Comparison of ENCODE assay signal across 30 cellular contexts in the genomic region with DNA sequence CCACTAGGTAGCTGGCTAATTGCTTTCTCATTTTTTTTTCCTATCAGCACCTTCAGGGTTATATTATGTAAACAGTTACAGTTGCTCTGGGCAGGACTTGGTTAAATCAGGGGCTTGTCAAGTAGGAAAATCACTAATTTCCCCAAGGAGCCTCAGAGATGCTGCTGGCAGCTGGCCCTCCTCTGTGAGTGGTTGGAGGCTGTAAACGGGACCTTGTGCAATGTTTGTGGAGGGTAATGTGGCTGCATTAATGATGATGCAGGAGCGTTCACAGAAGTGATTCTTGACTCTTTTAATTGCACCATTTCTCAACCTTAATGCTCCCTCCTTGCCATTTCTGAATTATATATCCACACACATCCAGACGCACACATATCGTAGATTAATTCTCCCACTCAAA.
"Had no signal": no experiment of that assay in that cellular context is flagged by ENCODE, and none has a peak within 500 bp of the region (broad histone marks: within the 10 kb centered on the region; RNA-seq: fewer than 3 reads in every experiment).

No MANE protein-coding gene starts in this region.

- H3K27ac ChIP-seq: colonic mucosa, epithelial cell of prostate, foreskin keratinocyte, gastroesophageal sphincter, heart right ventricle, psoas muscle, right lobe of liver, stomach, thyroid gland had no signal

- H3K36me3 ChIP-seq: colonic mucosa, gastroesophageal sphincter, heart right ventricle, right lobe of liver, stomach, thyroid gland had no signal

- H3K4me3 ChIP-seq: colonic mucosa, gastroesophageal sphincter, heart right ventricle, mucosa of descending colon, psoas muscle, right lobe of liver, smooth muscle cell, stomach, thyroid gland had no signal

- H3K36me3 Mint-ChIP-seq: immature natural killer cell; mesothelial cell of epicardium; naive B cell; natural killer cell treated with Interleukin-12 subunit alpha and Interleukin-12 subunit beta and Interleukin-15 and Interleukin-18, amount 100 ng/mL, for 72 hours; stimulated activated effector memory CD8-positive, alpha-beta T cell treated with anti-CD3 and anti-CD28 coated beads, Interleukin-12 subunit alpha, Interleukin-12 subunit beta, amount 100 ng/mL, for 72 hours had no signal

- H3K27me3 Mint-ChIP-seq: dendritic cell treated with granulocyte-macrophage colony-stimulating factor and Interleukin-4, amounts not matched to agents 40 ng/mL and 50 ng/mL, for 4 days had no signal

- H3K4me2 ChIP-seq: smooth muscle cell had no signal

- H3K9me3 ChIP-seq: colonic mucosa, heart right ventricle, mucosa of descending colon, psoas muscle, right lobe of liver, stomach, thyroid gland had no signal

- H3K4me1 Mint-ChIP-seq: immature natural killer cell; mesothelial cell of epicardium; naive B cell; stimulated activated effector memory CD8-positive, alpha-beta T cell treated with anti-CD3 and anti-CD28 coated beads, Interleukin-12 subunit alpha, Interleukin-12 subunit beta, amount 100 ng/mL, for 72 hours had no signal

- H3K9me3 Mint-ChIP-seq: dendritic cell treated with granulocyte-macrophage colony-stimulating factor and Interleukin-4, amounts not matched to agents 40 ng/mL and 50 ng/mL, for 4 days; natural killer cell treated with Interleukin-12 subunit alpha and Interleukin-12 subunit beta and Interleukin-15 and Interleukin-18, amount 100 ng/mL, for 72 hours; stimulated activated effector memory CD8-positive, alpha-beta T cell treated with anti-CD3 and anti-CD28 coated beads, Interleukin-12 subunit alpha, Interleukin-12 subunit beta, amount 100 ng/mL, for 72 hours had no signal

- DNase-seq: colonic mucosa; effector CD8-positive, alpha-beta T cell; endodermal cell; foreskin keratinocyte; hippocampal formation; immature natural killer cell; islet precursor cell; kidney glomerular epithelial cell; left colon; mesenchymal stem cell; mucosa of descending colon; naive B cell; nucleus accumbens; right lobe of liver; stimulated activated CD4-positive, alpha-beta T cell treated with anti-CD3 and anti-CD28 coated beads, Interleukin-12 subunit alpha, Interleukin-12 subunit beta, amount 100 ng/mL, for 4 hours; stimulated activated CD4-positive, alpha-beta T cell treated with anti-CD3 and anti-CD28 coated beads, Interleukin-1b, Interleukin-23, amount 100 ng/mL, for 48 hours; stimulated activated CD4-positive, alpha-beta T cell treated with anti-CD3 and anti-CD28 coated beads, Interleukin-4, amount 100 ng/mL, for 24 hours; stimulated activated naive CD4-positive, alpha-beta T cell treated with Interleukin-2 at 50 U/mL for 16 hours; stomach; thyroid gland; trophoblast cell had no signal

- H3K4me3 Mint-ChIP-seq: dendritic cell treated with granulocyte-macrophage colony-stimulating factor and Interleukin-4, amounts not matched to agents 40 ng/mL and 50 ng/mL, for 4 days; endodermal cell; immature natural killer cell; mesothelial cell of epicardium; naive B cell; natural killer cell treated with Interleukin-12 subunit alpha and Interleukin-12 subunit beta and Interleukin-15 and Interleukin-18, amount 100 ng/mL, for 72 hours; stimulated activated effector memory CD8-positive, alpha-beta T cell treated with anti-CD3 and anti-CD28 coated beads, Interleukin-12 subunit alpha, Interleukin-12 subunit beta, amount 100 ng/mL, for 72 hours had no signal

- H3K27ac Mint-ChIP-seq: dendritic cell treated with granulocyte-macrophage colony-stimulating factor and Interleukin-4, amounts not matched to agents 40 ng/mL and 50 ng/mL, for 4 days; endodermal cell; immature natural killer cell; mesothelial cell of epicardium; natural killer cell treated with Interleukin-12 subunit alpha and Interleukin-12 subunit beta and Interleukin-15 and Interleukin-18, amount 100 ng/mL, for 72 hours; stimulated activated effector memory CD8-positive, alpha-beta T cell treated with anti-CD3 and anti-CD28 coated beads, Interleukin-12 subunit alpha, Interleukin-12 subunit beta, amount 100 ng/mL, for 72 hours had no signal

- H3K4me1 ChIP-seq: colonic mucosa, foreskin keratinocyte, gastroesophageal sphincter, heart right ventricle, psoas muscle, right lobe of liver, stomach, thyroid gland had no signal

- H3K27me3 ChIP-seq: colonic mucosa, foreskin keratinocyte, right lobe of liver, thyroid gland had no signal
